ENCODE assay signal across 15 cellular contexts in the genomic region with DNA sequence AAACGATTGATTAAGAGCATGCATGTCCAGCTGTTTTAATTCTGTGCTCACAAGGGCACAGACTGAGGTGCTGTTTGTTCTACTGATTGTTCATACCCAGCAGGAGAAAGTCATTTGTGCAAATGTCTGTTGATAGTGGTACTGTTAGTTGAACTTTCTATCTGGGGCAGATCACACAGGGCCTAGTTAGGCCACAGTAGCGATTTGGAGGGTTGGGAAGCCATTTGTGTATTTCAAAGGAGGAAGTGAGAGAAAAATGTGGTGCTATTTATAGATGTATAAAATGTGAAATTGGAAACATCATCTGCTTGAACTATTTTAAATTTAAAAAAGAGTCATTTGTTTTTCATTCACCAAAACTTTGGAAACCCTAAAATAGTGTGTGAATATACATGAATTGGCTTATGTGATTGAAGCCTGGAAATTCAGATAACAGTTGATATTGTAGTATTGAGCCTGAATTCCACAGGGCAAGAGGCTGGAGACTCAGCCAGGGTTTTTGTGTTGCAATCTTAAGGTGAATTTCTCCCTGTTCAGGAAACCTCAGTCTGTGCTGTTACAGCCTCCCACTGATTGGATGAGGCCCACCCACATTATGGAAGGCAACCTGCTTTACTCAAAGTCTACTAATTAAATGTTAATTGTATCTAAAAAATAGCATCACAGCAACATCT.
DNase-seq lines count a peak whose midpoint lies in the region; ATAC-seq, FAIRE-seq and TF ChIP-seq lines count a peak whose summit lies in the region.
"Had no signal": no experiment of that assay in that cellular context is flagged by ENCODE, and none has a peak within 500 bp of the region (broad histone marks: within the 10 kb centered on the region; RNA-seq: fewer than 3 reads in every experiment).

No MANE protein-coding gene starts in this region.

- no peak overlapping the region for H3K4me3 ChIP-seq in BLaER1
- H3K4me3 ChIP-seq in GM12878: no peak overlapping the region

- H3K4me1 ChIP-seq in BLaER1: peaks cover 12% of the 10 kb centered on the region
- H3K4me1 ChIP-seq in GM12878 (ENCODE audit: control insufficient read depth, insufficient read depth, low read length): peaks cover 3% of the 10 kb centered on the region; the same call in 1 of the 2 replicates

- TF ChIP-seq EP300 in GM12878 (IDR thresholded peaks at IDR 0.05; ENCODE audit: borderline replicate concordance in 1 of 2, control insufficient read depth in 1 of 2, low read depth in 2 of 2, low read length in 2 of 2): no peak

- no peak for FAIRE-seq in GM12878 (lab: Jason Lieb, UNC)
- FAIRE-seq: kidney had no signal

- SMC1A ChIA-PET in GM12878 (lab: Charles Lee; ENCODE audit: uncharacterized antibody, unreplicated experiment): no interaction called here

- no peak overlapping the region for H3K27ac Mint-ChIP-seq in CD4-positive, alpha-beta T cell
- H3K27ac Mint-ChIP-seq: activated CD4-positive, alpha-beta T cell treated with anti-CD3 and anti-CD28 coated beads, Interleukin-2, amount 10 ng/mL, durations not matched to agents 7 days and 5 days; stimulated activated naive CD8-positive, alpha-beta T cell treated with anti-CD3 and anti-CD28 coated beads, Interleukin-15, Interleukin-2, amounts not matched to agents 100 ng/mL and 50 ng/mL, for 24 hours had no signal

- H3K36me3 ChIP-seq in BLaER1: no peaks in the 10 kb centered on the region
- H3K36me3 ChIP-seq in GM12878 (ENCODE audit: control insufficient read depth in 2 of 2, insufficient read depth in 2 of 2, low read length in 1 of 2): no peaks in the 10 kb centered on the region
- H3K36me3 ChIP-seq: neutrophil had no signal

- no peak for TF ChIP-seq POLR2A in GM12878 (IDR thresholded peaks at IDR 0.05; ENCODE audit: low read depth, low read length)

- H2AFZ ChIP-seq in GM12878 (ENCODE audit: control insufficient read depth, low read depth, low read length): no peak overlapping the region

- DNase-seq in GM12878 (ENCODE audit: low read depth, low spot score): peak; percentile 7
- no peak for DNase-seq in OCI-M2 (lab: John Stamatoyannopoulos, UW; ENCODE audit: unreplicated experiment)
- DNase-seq in CD4-positive, alpha-beta T cell: no peak
- DNase-seq in cortex of kidney (lab: John Stamatoyannopoulos, UW): no peak
- no peak for DNase-seq in NCI-H524 treated with DMSO at 0.1 percent for 48 hours (lab: John Stamatoyannopoulos, UW)
- DNase-seq: activated CD4-positive, alpha-beta T cell treated with anti-CD3 and anti-CD28 coated beads, Interleukin-2, amount 10 ng/mL, durations not matched to agents 7 days and 5 days; activated naive CD4-positive, alpha-beta T cell treated with Interleukin-2 at 50 U/mL for 16 hours; kidney; NCI-H2171 treated with DMSO at 0.1 percent for 48 hours; SHP77 had no signal

- in situ Hi-C loops in GM12878 (cut with MboI): no loop called here

- WGBS in GM12878 (ENCODE audit: insufficient coverage, insufficient replicate concordance, low lambda C conversion rate, missing lambda C conversion rate): 12% methylated on average over 2 of the region's 2 CpGs

- H3K27ac ChIP-seq in BLaER1 (no peak overlapping the region), GM12878 (ENCODE audit: control insufficient read depth, insufficient read depth) (no peak overlapping the region)
- no peak overlapping the region for H3K27ac ChIP-seq in CD4-positive, alpha-beta T cell (ENCODE audit: low read depth, low read length)
- H3K27ac ChIP-seq: neutrophil had no signal

- no peak overlapping the region for H3K9ac ChIP-seq in BLaER1
- H3K9ac ChIP-seq in GM12878 (ENCODE audit: control insufficient read depth, insufficient read depth, low read length): no peak overlapping the region

- no peak for TF ChIP-seq RAD21 in GM12878 (IDR thresholded peaks at IDR 0.05; ENCODE audit: insufficient read depth, low read depth, low read length)

- RAD21 ChIA-PET in GM12878 (lab: Charles Lee; ENCODE audit: unreplicated experiment): no interaction called here

- peaks cover 11% of the 10 kb centered on the region for H3K27me3 Mint-ChIP-seq in CD4-positive, alpha-beta T cell

- no TSS peak for BruUV-seq in GM12878 (replicated peaks; lab: Mats Ljungman, UMichigan)

- no peaks in the 10 kb centered on the region for H3K9me3 ChIP-seq in BLaER1
- no peaks in the 10 kb centered on the region for H3K9me3 ChIP-seq in GM12878 (replicated peaks; ENCODE audit: control insufficient read depth, insufficient read depth, low read length)
- H3K9me3 ChIP-seq in CD4-positive, alpha-beta T cell (ENCODE audit: control insufficient read depth, low read length): no peaks in the 10 kb centered on the region
- H3K9me3 ChIP-seq: neutrophil had no signal

- H3K79me2 ChIP-seq in GM12878 (ENCODE audit: control insufficient read depth, insufficient read depth, low read length): no peaks in the 10 kb centered on the region

- H4K20me1 ChIP-seq in BLaER1 (no peaks in the 10 kb centered on the region), GM12878 (ENCODE audit: control insufficient read depth, insufficient read depth) (no peaks in the 10 kb centered on the region)

- TF ChIP-seq CTCF in GM12878 (IDR thresholded peaks at IDR 0.05 in 2 of 3, conservative IDR thresholded peaks at IDR 0.05 in 1 of 3; ENCODE audit: control insufficient read depth in 2 of 3, extremely low read depth in 1 of 3, insufficient read depth in 1 of 3, low read depth in 3 of 3, low read length in 3 of 3): no peak
- TF ChIP-seq CTCF in CD4-positive, alpha-beta T cell (IDR thresholded peaks at IDR 0.05): no peak

- ATAC-seq in GM19372 (IDR thresholded peaks at IDR 0.05; ENCODE audit: low read depth, unreplicated experiment): peak; percentile 58
- peak; percentile 57 for ATAC-seq in HG03565 (IDR thresholded peaks at IDR 0.05; ENCODE audit: unreplicated experiment)
- peak; percentile 59 for ATAC-seq in GM12878
- no peak for ATAC-seq in CD4-positive, alpha-beta T cell (ENCODE audit: poor library complexity)

- no peaks in the 10 kb centered on the region for H3K36me3 Mint-ChIP-seq in CD4-positive, alpha-beta T cell (ENCODE audit: low read depth)

- no peaks in the 10 kb centered on the region for H3K4me1 Mint-ChIP-seq in CD4-positive, alpha-beta T cell (ENCODE audit: low read depth)

- H3K4me3 Mint-ChIP-seq in CD4-positive, alpha-beta T cell: no peak overlapping the region
- H3K4me3 Mint-ChIP-seq: activated CD4-positive, alpha-beta T cell treated with anti-CD3 and anti-CD28 coated beads, Interleukin-2, amount 10 ng/mL, durations not matched to agents 7 days and 5 days; stimulated activated naive CD8-positive, alpha-beta T cell treated with anti-CD3 and anti-CD28 coated beads, Interleukin-15, Interleukin-2, amounts not matched to agents 100 ng/mL and 50 ng/mL, for 24 hours had no signal

- intact Hi-C loops in GM12878 (cut with micrococcal nuclease; ENCODE audit: unreplicated experiment): no loop called here
- intact Hi-C loops in CD4-positive, alpha-beta T cell (cut with DNase I, micrococcal nuclease): no loop called here

- H3K27me3 ChIP-seq in BLaER1: no peaks in the 10 kb centered on the region
- no peaks in the 10 kb centered on the region for H3K27me3 ChIP-seq in GM12878 (replicated peaks in 1 of 2; ENCODE audit: control insufficient read depth in 2 of 2, insufficient read depth in 2 of 2, low read length in 1 of 2)
- H3K27me3 ChIP-seq in CD4-positive, alpha-beta T cell (ENCODE audit: control insufficient read depth, insufficient read depth, low read length): no peaks in the 10 kb centered on the region
- H3K27me3 ChIP-seq: neutrophil had no signal

- CTCF ChIA-PET in GM12878 (lab: Yijun Ruan, JAX): no interaction called here
- CTCF ChIA-PET in CD4-positive, alpha-beta T cell (lab: Charles Lee): no interaction called here

- no peaks in the 10 kb centered on the region for H3K9me3 Mint-ChIP-seq in CD4-positive, alpha-beta T cell
- H3K9me3 Mint-ChIP-seq: activated CD4-positive, alpha-beta T cell treated with anti-CD3 and anti-CD28 coated beads, Interleukin-2, amount 10 ng/mL, durations not matched to agents 7 days and 5 days; stimulated activated naive CD8-positive, alpha-beta T cell treated with anti-CD3 and anti-CD28 coated beads, Interleukin-15, Interleukin-2, amounts not matched to agents 100 ng/mL and 50 ng/mL, for 24 hours had no signal

- H3K4me2 ChIP-seq in BLaER1: peak overlapping the region; percentile 17; the same call in 1 of the 2 replicates
- no peak overlapping the region for H3K4me2 ChIP-seq in GM12878 (ENCODE audit: control insufficient read depth, insufficient read depth)

- POLR2A ChIA-PET in GM12878 (lab: Charles Lee): no interaction called here
- POLR2A ChIA-PET in CD4-positive, alpha-beta T cell (lab: Charles Lee): no interaction called here

TF ChIP-seq in GM12878, 131 proteins besides CTCF, POLR2A, EP300 and RAD21:
- peak; percentile 82 for TF ChIP-seq SPI1 (IDR thresholded peaks at IDR 0.05; ENCODE audit: borderline replicate concordance, insufficient read depth, low read depth, low read length)
- no peak for TF ChIP-seq KAT2A (conservative IDR thresholded peaks at IDR 0.05; ENCODE audit: control insufficient read depth, low read depth, low read length)
- peak; percentile 68; the same call in 1 of the 2 replicates for TF ChIP-seq MEF2A (IDR thresholded peaks at IDR 0.05; ENCODE audit: insufficient read depth, low read depth, low read length)
- TF ChIP-seq MEF2B (IDR thresholded peaks at IDR 0.05; ENCODE audit: partially characterized antibody, poor library complexity, severe bottlenecking): peak; percentile 70
- no peak for TF ChIP-seq POLR2AphosphoS5 (IDR thresholded peaks at IDR 0.05; ENCODE audit: low read length)
